Comparison of ENCODE assay signal across 31 cellular contexts in the genomic region with DNA sequence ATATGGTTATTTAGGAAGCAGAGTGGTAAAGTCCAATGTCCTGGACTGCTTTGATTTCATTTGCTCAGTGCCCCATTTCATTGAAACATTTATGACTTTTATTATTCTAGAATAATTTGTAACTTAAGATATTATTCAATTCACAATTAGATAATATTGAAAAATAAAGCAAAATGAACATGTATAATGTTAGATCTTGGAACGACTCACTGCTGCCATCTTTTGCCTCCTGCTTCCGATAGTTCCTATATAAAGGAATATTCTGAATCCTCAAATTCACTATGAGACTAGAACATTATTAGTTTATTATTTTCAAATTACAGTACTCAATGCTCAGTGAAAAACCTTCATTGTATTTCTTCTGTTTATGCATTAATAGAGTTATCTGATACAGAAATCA. TPM values are rescaled to one million over a fixed set of nuclear protein-coding genes. Genes with fewer than 3 reads are reported as not detected.
"Had no signal": no experiment of that assay in that cellular context is flagged by ENCODE, and none has a peak within 500 bp of the region (broad histone marks: within the 10 kb centered on the region; RNA-seq: fewer than 3 reads in every experiment).

No MANE protein-coding gene starts in this region.

- H3K4me3 Mint-ChIP-seq: dendritic cell treated with granulocyte-macrophage colony-stimulating factor and Interleukin-4, amounts not matched to agents 40 ng/mL and 50 ng/mL, for 4 days; effector memory CD8-positive, alpha-beta T cell; immature natural killer cell; mesothelial cell of epicardium; naive B cell; natural killer cell treated with Interleukin-12 subunit alpha and Interleukin-12 subunit beta and Interleukin-15 and Interleukin-18, amount 100 ng/mL, for 72 hours; stimulated activated effector memory CD8-positive, alpha-beta T cell treated with anti-CD3 and anti-CD28 coated beads, Interleukin-12 subunit alpha, Interleukin-12 subunit beta, amount 100 ng/mL, for 72 hours had no signal

- H3K27ac Mint-ChIP-seq: dendritic cell treated with granulocyte-macrophage colony-stimulating factor and Interleukin-4, amounts not matched to agents 40 ng/mL and 50 ng/mL, for 4 days; effector memory CD8-positive, alpha-beta T cell; immature natural killer cell; mesothelial cell of epicardium; naive B cell; natural killer cell treated with Interleukin-12 subunit alpha and Interleukin-12 subunit beta and Interleukin-15 and Interleukin-18, amount 100 ng/mL, for 72 hours; stimulated activated effector memory CD8-positive, alpha-beta T cell treated with anti-CD3 and anti-CD28 coated beads, Interleukin-12 subunit alpha, Interleukin-12 subunit beta, amount 100 ng/mL, for 72 hours had no signal

- H3K36me3 ChIP-seq: colonic mucosa, esophagus squamous epithelium, heart right ventricle, left lung, prostate gland, sigmoid colon, stomach, thoracic aorta, transverse colon, upper lobe of right lung, uterus had no signal

- H3K4me3 ChIP-seq: colonic mucosa, esophagus squamous epithelium, heart right ventricle, left lung, mucosa of descending colon, prostate gland, sigmoid colon, stomach, thoracic aorta, transverse colon, upper lobe of right lung, uterus had no signal

- FAIRE-seq: endometrium had no signal

- H3K9me3 ChIP-seq: colonic mucosa, esophagus squamous epithelium, left lung, mucosa of descending colon, prostate gland, sigmoid colon, thoracic aorta, transverse colon, upper lobe of right lung, uterus had no signal

- H3K4me1 ChIP-seq: colonic mucosa, heart right ventricle, prostate gland, upper lobe of right lung, uterus had no signal

- H3K9me3 Mint-ChIP-seq: dendritic cell treated with granulocyte-macrophage colony-stimulating factor and Interleukin-4, amounts not matched to agents 40 ng/mL and 50 ng/mL, for 4 days; mesothelial cell of epicardium; stimulated activated effector memory CD8-positive, alpha-beta T cell treated with anti-CD3 and anti-CD28 coated beads, Interleukin-12 subunit alpha, Interleukin-12 subunit beta, amount 100 ng/mL, for 72 hours had no signal

- H3K27ac ChIP-seq: colonic mucosa, esophagus squamous epithelium, heart right ventricle, left lung, prostate gland, sigmoid colon, stomach, thoracic aorta, transverse colon, upper lobe of right lung, uterus had no signal

- DNase-seq: colonic mucosa; effector memory CD8-positive, alpha-beta T cell; erythroblast; esophagus squamous epithelium; foreskin melanocyte; glutamatergic neuron; heart right ventricle; immature natural killer cell; kidney; left cardiac atrium; left lung; mesenchymal stem cell; mucosa of descending colon; naive B cell; right cardiac atrium; sigmoid colon; stimulated activated CD4-positive, alpha-beta T cell treated with anti-CD3 and anti-CD28 coated beads, Interleukin-2, amount 100 ng/mL, for 24 hours; stimulated activated CD4-positive, alpha-beta T cell treated with anti-CD3 and anti-CD28 coated beads, Interleukin-4, amount 100 ng/mL, for 24 hours; stimulated activated naive CD4-positive, alpha-beta T cell treated with Interleukin-2 at 50 U/mL for 16 hours; stomach; transverse colon; upper lobe of right lung; uterus had no signal

- H3K36me3 Mint-ChIP-seq: mesothelial cell of epicardium; natural killer cell treated with Interleukin-12 subunit alpha and Interleukin-12 subunit beta and Interleukin-15 and Interleukin-18, amount 100 ng/mL, for 72 hours; stimulated activated effector memory CD8-positive, alpha-beta T cell treated with anti-CD3 and anti-CD28 coated beads, Interleukin-12 subunit alpha, Interleukin-12 subunit beta, amount 100 ng/mL, for 72 hours had no signal

RNA-seq across cellular contexts. Expression of a gene that starts 2.2 kb away (rescaled TPM):
- total RNA-seq: lung microvascular endothelial cell; natural killer cell treated with Interleukin-12 subunit alpha and Interleukin-12 subunit beta and Interleukin-15 and Interleukin-18, amount 100 ng/mL, for 72 hours; thoracic aorta had no signal
- polyA plus RNA-seq: immature natural killer cell had no signal
